Comparison of ENCODE assay signal across 13 cellular contexts in genomic region chr15:33064878-33065277, GRCh38.
DNase-seq lines count a peak whose midpoint lies in the region; ATAC-seq and TF ChIP-seq lines count a peak whose summit lies in the region.
"Had no signal": no experiment of that assay in that cellular context is flagged by ENCODE, and none has a peak within 500 bp of the region (broad histone marks: within the 10 kb centered on the region; RNA-seq: fewer than 3 reads in every experiment).

No MANE protein-coding gene starts in this region.

- peak overlapping the region; percentile 58 for H3K27ac ChIP-seq in osteoblast (ENCODE audit: low read depth, low read length)
- H3K27ac ChIP-seq: C4-2B had no signal

- H3K9ac ChIP-seq in endocrine pancreas (ENCODE audit: control insufficient read depth, insufficient read depth, low read length), result no peak overlapping the region

- peaks cover 27% of the 10 kb centered on the region for H3K4me1 Mint-ChIP-seq in Calu3 (ENCODE audit: low read depth, unreplicated experiment)

- intact Hi-C loops in Calu3 (cut with micrococcal nuclease; ENCODE audit: unreplicated experiment), result loop anchor here (2.0 kb wide), 1 partner anchor 36 kb away; no protein-coding TSS in a partner anchor
- intact Hi-C loops in head of caudate nucleus (cut with DNase I), result no loop called here

- H3K79me2 ChIP-seq in osteoblast (ENCODE audit: insufficient read depth, low read length), result peaks cover 35% of the 10 kb centered on the region

- no TSS peak for BruUV-seq in Calu3 (replicated peaks; lab: Mats Ljungman, UMichigan)

- no peak for TF ChIP-seq CTCF in Calu3 (IDR thresholded peaks at IDR 0.05; ENCODE audit: unreplicated experiment)
- no peak for TF ChIP-seq CTCF in osteoblast (IDR thresholded peaks at IDR 0.05; ENCODE audit: extremely low read depth, low read depth, low read length)

- no peaks in the 10 kb centered on the region for H4K20me1 ChIP-seq in osteoblast (ENCODE audit: insufficient read depth, low read length)

- peak overlapping the region; percentile 36 for H3K27ac Mint-ChIP-seq in Calu3 (ENCODE audit: unreplicated experiment)
- H3K27ac Mint-ChIP-seq: activated CD4-positive, alpha-beta memory T cell treated with anti-CD3 and anti-CD28 coated beads, Interleukin-2, amount 10 ng/mL, durations not matched to agents 7 days and 5 days had no signal

- H3K4me3 Mint-ChIP-seq in Calu3 (ENCODE audit: low read depth, unreplicated experiment), result peak overlapping the region; percentile 61
- H3K4me3 Mint-ChIP-seq: activated CD4-positive, alpha-beta memory T cell treated with anti-CD3 and anti-CD28 coated beads, Interleukin-2, amount 10 ng/mL, durations not matched to agents 7 days and 5 days had no signal

- CTCF ChIA-PET in Calu3 (lab: Charles Lee), result no interaction called here

- no peak for DNase-seq in Calu3
- peak; percentile 64 for DNase-seq in NCI-H69 (lab: John Stamatoyannopoulos, UW)
- DNase-seq in osteoblast (ENCODE audit: insufficient read length, low spot score, missing footprints), result peak; percentile 71
- DNase-seq in kidney glomerular epithelial cell (lab: John Stamatoyannopoulos, UW), result no peak
- DNase-seq in UCSD-AML1 (lab: John Stamatoyannopoulos, UW; ENCODE audit: unreplicated experiment), result no peak
- no peak for DNase-seq in head of caudate nucleus
- DNase-seq: activated CD4-positive, alpha-beta memory T cell treated with anti-CD3 and anti-CD28 coated beads, Interleukin-2, amount 10 ng/mL, durations not matched to agents 7 days and 5 days; activated naive CD4-positive, alpha-beta T cell treated with anti-CD3 and anti-CD28 coated beads, Interleukin-2, amount 50 U/mL, for 16 hours; midbrain; NCI-H1930 had no signal

- no peaks in the 10 kb centered on the region for H3K27me3 Mint-ChIP-seq in Calu3 (ENCODE audit: unreplicated experiment)

- H3K4me3 ChIP-seq in endocrine pancreas (ENCODE audit: control insufficient read depth, insufficient read depth, low read length) (peak overlapping the region; percentile 71), osteoblast (ENCODE audit: insufficient read depth, low read length) (peak overlapping the region; percentile 56)

- H3K4me1 ChIP-seq in endocrine pancreas (ENCODE audit: control insufficient read depth, insufficient read depth, low read length) (peaks cover 34% of the 10 kb centered on the region), osteoblast (ENCODE audit: insufficient read depth, low read length) (peaks cover 36% of the 10 kb centered on the region)

- H3K9me3 Mint-ChIP-seq in Calu3 (ENCODE audit: low read depth, unreplicated experiment), result no peaks in the 10 kb centered on the region
- H3K9me3 Mint-ChIP-seq: activated CD4-positive, alpha-beta memory T cell treated with anti-CD3 and anti-CD28 coated beads, Interleukin-2, amount 10 ng/mL, durations not matched to agents 7 days and 5 days had no signal

- H3K27me3 ChIP-seq in endocrine pancreas (ENCODE audit: control insufficient read depth, insufficient read depth, low read length), result no peaks in the 10 kb centered on the region
- H3K27me3 ChIP-seq in osteoblast (ENCODE audit: insufficient read depth, low read length), result no peaks in the 10 kb centered on the region

- no peaks in the 10 kb centered on the region for H3K36me3 ChIP-seq in endocrine pancreas (ENCODE audit: control insufficient read depth, insufficient read depth, low read length)
- no peaks in the 10 kb centered on the region for H3K36me3 ChIP-seq in osteoblast (ENCODE audit: insufficient read depth, low read length)

- ATAC-seq in HG03521 (IDR thresholded peaks at IDR 0.05; ENCODE audit: unreplicated experiment), result no peak

- peak overlapping the region; percentile 41 for H2AFZ ChIP-seq in osteoblast (ENCODE audit: low read length)

- peaks cover 15% of the 10 kb centered on the region for H3K36me3 Mint-ChIP-seq in Calu3 (ENCODE audit: insufficient read depth, unreplicated experiment)

- H3K9me3 ChIP-seq in endocrine pancreas (ENCODE audit: control insufficient read depth, low read length), result no peaks in the 10 kb centered on the region
- H3K9me3 ChIP-seq in osteoblast (ENCODE audit: low read depth, low read length), result no peaks in the 10 kb centered on the region

- peak overlapping the region; percentile 81 for H3K4me2 ChIP-seq in osteoblast (ENCODE audit: insufficient read depth, low read length)

Comparison
In these comparisons a context has a peak if more than half of its experiments do, and no peak if none do; other contexts are left out.
1. DNase-seq: peak in NCI-H69 (single experiment) and osteoblast (single experiment); none in Calu3 (single experiment), kidney glomerular epithelial cell (single experiment), UCSD-AML1 (single experiment) and head of caudate nucleus (0 of 42).